ENCODE assay signal across 2 cellular contexts in the genomic region with DNA sequence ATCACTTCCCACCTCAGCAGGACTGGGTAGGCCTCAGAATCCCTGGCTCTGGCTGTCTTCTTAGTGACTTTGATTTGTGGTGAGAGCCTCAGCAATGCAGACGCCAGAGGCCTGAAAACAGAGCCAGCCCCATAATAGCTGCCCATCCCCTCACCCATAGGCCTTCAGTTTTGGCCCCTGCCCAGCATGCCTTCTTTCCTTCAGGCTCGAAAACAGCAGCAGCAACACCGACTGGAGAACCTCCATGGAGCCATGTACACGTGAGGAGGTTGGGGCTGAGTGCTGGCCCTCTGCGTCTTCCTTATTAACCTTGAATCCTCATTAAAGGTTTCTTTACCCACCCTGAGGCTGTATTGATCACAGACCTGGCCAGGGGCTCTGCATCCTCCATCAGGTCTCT.
TF ChIP-seq lines count a peak whose summit lies in the region.

No MANE protein-coding gene starts in this region.

TF ChIP-seq in SK-N-SH, 30 proteins besides CTCF, POLR2A, EP300 and RAD21:
- TF ChIP-seq ELF1 (IDR thresholded peaks at IDR 0.05) (no peak), TEAD4 (IDR thresholded peaks at IDR 0.05; ENCODE audit: borderline replicate concordance, insufficient read depth) (no peak), RFX5 (IDR thresholded peaks at IDR 0.05; ENCODE audit: low read length) (no peak), RCOR1 (IDR thresholded peaks at IDR 0.05; ENCODE audit: low read length) (no peak)

TF ChIP-seq in SK-N-SH treated with all-trans-retinoic acid at 6 μM for 48 hours, 23 proteins besides CTCF, POLR2A, EP300 and RAD21:
- no peak for TF ChIP-seq ZFP3 (CRISPR knock-in tag; IDR thresholded peaks at IDR 0.05)
- TF ChIP-seq, protein P1, sequence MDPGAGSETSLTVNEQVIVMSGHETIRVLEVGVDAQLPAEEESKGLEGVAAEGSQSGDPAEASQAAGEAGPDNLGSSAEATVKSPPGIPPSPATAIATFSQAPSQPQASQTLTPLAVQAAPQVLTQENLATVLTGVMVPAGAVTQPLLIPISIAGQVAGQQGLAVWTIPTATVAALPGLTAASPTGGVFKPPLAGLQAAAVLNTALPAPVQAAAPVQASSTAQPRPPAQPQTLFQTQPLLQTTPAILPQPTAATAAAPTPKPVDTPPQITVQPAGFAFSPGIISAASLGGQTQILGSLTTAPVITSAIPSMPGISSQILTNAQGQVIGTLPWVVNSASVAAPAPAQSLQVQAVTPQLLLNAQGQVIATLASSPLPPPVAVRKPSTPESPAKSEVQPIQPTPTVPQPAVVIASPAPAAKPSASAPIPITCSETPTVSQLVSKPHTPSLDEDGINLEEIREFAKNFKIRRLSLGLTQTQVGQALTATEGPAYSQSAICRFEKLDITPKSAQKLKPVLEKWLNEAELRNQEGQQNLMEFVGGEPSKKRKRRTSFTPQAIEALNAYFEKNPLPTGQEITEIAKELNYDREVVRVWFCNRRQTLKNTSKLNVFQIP (CRISPR knock-in tag; IDR thresholded peaks at IDR 0.05; ENCODE audit: borderline replicate concordance, low read depth): no peak
- TF ChIP-seq ZNF565 (CRISPR knock-in tag; conservative IDR thresholded peaks at IDR 0.05; ENCODE audit: low read depth): no peak
- TF ChIP-seq SNAI2 (CRISPR knock-in tag; IDR thresholded peaks at IDR 0.05): no peak
